15 cellular contexts compared by ENCODE assay signal in the genomic region with DNA sequence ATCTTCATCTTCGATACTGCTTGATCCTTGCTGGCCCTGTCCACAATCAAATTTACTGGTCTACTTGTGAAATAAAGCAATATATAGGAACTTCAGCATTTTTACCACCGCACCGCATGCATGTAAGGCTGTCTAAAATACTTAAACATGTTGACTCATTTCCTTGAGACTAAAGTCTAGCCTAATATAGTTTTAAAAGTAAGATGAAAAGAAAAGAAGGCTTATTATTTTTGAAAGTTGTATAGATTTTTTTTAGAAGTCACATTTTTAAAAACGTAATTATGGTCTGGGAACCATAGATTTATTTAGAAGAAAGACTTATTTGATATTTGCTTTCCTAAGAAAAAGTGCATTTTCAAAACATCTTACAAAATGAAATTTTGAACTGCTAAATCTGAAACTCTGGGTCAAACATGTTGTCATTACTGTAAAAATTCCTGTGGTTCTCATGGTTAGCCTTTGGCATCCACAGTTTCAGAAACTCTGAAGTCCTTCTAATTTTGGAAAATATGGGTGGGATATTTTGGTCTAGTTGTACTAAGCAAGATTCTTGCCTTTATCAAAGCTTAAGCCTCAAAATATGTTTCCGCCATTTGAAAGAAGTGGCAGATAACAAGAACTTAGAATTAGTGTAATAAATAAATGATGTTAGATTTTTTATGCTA.
DNase-seq lines count a peak whose midpoint lies in the region; ATAC-seq and TF ChIP-seq lines count a peak whose summit lies in the region.
"Had no signal": no experiment of that assay in that cellular context is flagged by ENCODE, and none has a peak within 500 bp of the region (broad histone marks: within the 10 kb centered on the region; RNA-seq: fewer than 3 reads in every experiment).

No MANE protein-coding gene starts in this region.

- H3K9ac ChIP-seq in adipocyte (ENCODE audit: low read length): no peak overlapping the region

- ATAC-seq in lower lobe of right lung: no peak
- ATAC-seq: activated CD8-positive, alpha-beta T cell treated with anti-CD3 and anti-CD28 coated beads for 36 hours had no signal

- DNase-seq in HFF-Myc (ENCODE audit: extremely low read depth, low read depth) (peak; percentile 21), adipocyte (ENCODE audit: low read depth) (peak; percentile 76), foreskin melanocyte (peak; percentile 84), NCI-H510A treated with DMSO at 0.1 percent for 48 hours (lab: John Stamatoyannopoulos, UW) (no peak), lower lobe of right lung (no peak), NCI-H146 (lab: John Stamatoyannopoulos, UW) (no peak), hippocampal formation (lab: John Stamatoyannopoulos, UW) (no peak)
- DNase-seq: activated CD8-positive, alpha-beta T cell treated with anti-CD3 and anti-CD28 coated beads for 36 hours; effector CD4-positive, alpha-beta T cell; heart right ventricle; left cardiac atrium; NCI-H2107; stimulated activated CD4-positive, alpha-beta T cell treated with anti-CD3 and anti-CD28 coated beads, Interleukin-2, amount 100 ng/mL, for 48 hours had no signal

- no peaks in the 10 kb centered on the region for H3K9me3 ChIP-seq in adipocyte (ENCODE audit: control insufficient read depth, low read length)
- H3K9me3 ChIP-seq in lower lobe of right lung: no peaks in the 10 kb centered on the region
- H3K9me3 ChIP-seq: ascending aorta, heart right ventricle, SJCRH30 had no signal

- no peak overlapping the region for H3K4me3 ChIP-seq in HFF-Myc (replicated peaks; ENCODE audit: low read depth, low read length)
- no peak overlapping the region for H3K4me3 ChIP-seq in adipocyte (ENCODE audit: low read length)
- no peak overlapping the region for H3K4me3 ChIP-seq in lower lobe of right lung
- H3K4me3 ChIP-seq: ascending aorta, heart right ventricle, SJCRH30 had no signal

- intact Hi-C loops in lower lobe of right lung (cut with DNase I): no loop called here

- TF ChIP-seq CTCF in HFF-Myc (IDR thresholded peaks at IDR 0.05; ENCODE audit: low read depth, low read length, missing control alignments): no peak
- no peak for TF ChIP-seq CTCF in lower lobe of right lung (IDR thresholded peaks at IDR 0.05)

- H3K4me1 ChIP-seq in adipocyte (ENCODE audit: control insufficient read depth, insufficient read depth, low read length): peaks cover 17% of the 10 kb centered on the region
- no peaks in the 10 kb centered on the region for H3K4me1 ChIP-seq in lower lobe of right lung
- H3K4me1 ChIP-seq: ascending aorta, heart right ventricle had no signal

- no peaks in the 10 kb centered on the region for H3K36me3 ChIP-seq in adipocyte (ENCODE audit: control insufficient read depth, insufficient read depth, low read length, severe bottlenecking)
- no peaks in the 10 kb centered on the region for H3K36me3 ChIP-seq in lower lobe of right lung
- H3K36me3 ChIP-seq: ascending aorta, heart right ventricle, SJCRH30 had no signal

- no peaks in the 10 kb centered on the region for H3K27me3 ChIP-seq in adipocyte (replicated peaks; ENCODE audit: control insufficient read depth, insufficient read depth, low read length)
- H3K27me3 ChIP-seq in lower lobe of right lung (ENCODE audit: low read depth): no peaks in the 10 kb centered on the region
- H3K27me3 ChIP-seq: ascending aorta, heart right ventricle, SJCRH30 had no signal

- H3K27ac ChIP-seq in lower lobe of right lung: no peak overlapping the region
- H3K27ac ChIP-seq: ascending aorta, SJCRH30 had no signal

Comparison
In these comparisons a context has a peak if more than half of its experiments do, and no peak if none do; other contexts are left out.
1. DNase-seq: peak in HFF-Myc (single experiment), adipocyte (single experiment) and foreskin melanocyte (single experiment); none in NCI-H510A treated with DMSO at 0.1 percent for 48 hours (single experiment), lower lobe of right lung (single experiment), NCI-H146 (single experiment) and hippocampal formation (0 of 2).